In genomic region chrX:85018471-85018870, GRCh38 we compare ENCODE assay signal across 28 cellular contexts. TPM values are rescaled to one million over a fixed set of nuclear protein-coding genes. Genes with fewer than 3 reads are reported as not detected.
DNase-seq lines count a peak whose midpoint lies in the region; ATAC-seq, FAIRE-seq and TF ChIP-seq lines count a peak whose summit lies in the region.
"Had no signal": no experiment of that assay in that cellular context is flagged by ENCODE, and none has a peak within 500 bp of the region (broad histone marks: within the 10 kb centered on the region; RNA-seq: fewer than 3 reads in every experiment).

No MANE protein-coding gene starts in this region.

- in situ Hi-C loops in HepG2 (cut with HindIII; ENCODE audit: extremely low pct_ligation_motif_present, low pct_unique_long_range_greater_than_20kb): no loop called here

- H3K4me2 ChIP-seq in HepG2 (ENCODE audit: low read depth, low read length) (no peak overlapping the region), astrocyte (ENCODE audit: low read length) (no peak overlapping the region)
- H3K4me2 ChIP-seq: BLaER1 had no signal

- H3K9ac ChIP-seq in HepG2 (ENCODE audit: insufficient read depth, low read depth, low read length) (no peak overlapping the region), astrocyte (ENCODE audit: low read length) (no peak overlapping the region)
- H3K9ac ChIP-seq: BLaER1 had no signal

- no peak overlapping the region for H2AFZ ChIP-seq in HepG2 (ENCODE audit: low read length)
- H2AFZ ChIP-seq in astrocyte (ENCODE audit: low read depth, low read length): no peak overlapping the region

- TF ChIP-seq CTCF in HepG2 (CRISPR knock-in tag; IDR thresholded peaks at IDR 0.05) (no peak), right lobe of liver (IDR thresholded peaks at IDR 0.05) (no peak), astrocyte (IDR thresholded peaks at IDR 0.05; ENCODE audit: insufficient read depth, low read depth, low read length) (no peak), pancreas (IDR thresholded peaks at IDR 0.05) (no peak), vagina (IDR thresholded peaks at IDR 0.05) (no peak)

- no peak for TF ChIP-seq EP300 in HepG2 (IDR thresholded peaks at IDR 0.05; ENCODE audit: low read depth in 2 of 2, low read length in 2 of 2)
- TF ChIP-seq EP300 in HepG2 (CRISPR knock-in tag; IDR thresholded peaks at IDR 0.05; ENCODE audit: borderline replicate concordance): no peak

- no peaks in the 10 kb centered on the region for H4K20me1 ChIP-seq in HepG2 (ENCODE audit: insufficient read depth, low read length)
- peaks cover 12% of the 10 kb centered on the region for H4K20me1 ChIP-seq in astrocyte (ENCODE audit: insufficient read depth, low read length)

- DNase-seq in HepG2 (ENCODE audit: low spot score) (no peak), right lobe of liver (no peak), astrocyte (ENCODE audit: low read depth) (no peak), pancreas (no peak), vagina (ENCODE audit: extremely low spot score in 2 of 2) (no peak), NCI-H128 (lab: John Stamatoyannopoulos, UW; ENCODE audit: unreplicated experiment) (no peak)
- DNase-seq: 8988T; ACHN; BE2C; C1 segment of cervical spinal cord; CD4-positive, alpha-beta memory T cell; CD4-positive, CD25-positive, alpha-beta regulatory T cell; CD8-positive, alpha-beta memory T cell; COR-L47; DMS 273 treated with DMSO at 0.1 percent for 48 hours; DMS153; DMS53; DMS79; DND-41; EL; GF-D8 had no signal

- WGBS in HepG2 (ENCODE audit: low lambda C conversion rate): 100% methylated on average over 1 of the region's 1 CpG
- WGBS in right lobe of liver (ENCODE audit: insufficient coverage, low coverage, low lambda C conversion rate, missing lambda C conversion rate): 67% methylated on average over 1 of the region's 1 CpG
- WGBS in pancreas, 2 donors: 85 to 96% methylated on average over 1 of the region's 1 CpG

- H3K36me3 ChIP-seq in HepG2 (replicated peaks in 1 of 2; ENCODE audit: control insufficient read depth in 1 of 2, insufficient read depth in 2 of 2, low read length in 2 of 2): no peaks in the 10 kb centered on the region
- no peaks in the 10 kb centered on the region for H3K36me3 ChIP-seq in right lobe of liver
- H3K36me3 ChIP-seq in astrocyte (ENCODE audit: insufficient read depth, low read length): no peaks in the 10 kb centered on the region
- H3K36me3 ChIP-seq in pancreas: no peaks in the 10 kb centered on the region
- no peaks in the 10 kb centered on the region for H3K36me3 ChIP-seq in vagina
- H3K36me3 ChIP-seq: BE2C had no signal

- BruUV-seq in HepG2 (replicated peaks; lab: Mats Ljungman, UMichigan): no TSS peak

- H3K79me2 ChIP-seq in HepG2 (ENCODE audit: insufficient read depth, low read length): peaks cover 20% of the 10 kb centered on the region
- H3K79me2 ChIP-seq in astrocyte (ENCODE audit: insufficient read depth, low read length): peaks cover 31% of the 10 kb centered on the region

- H3K36me3 Mint-ChIP-seq in astrocyte (ENCODE audit: low read depth, unreplicated experiment): peaks cover 6% of the 10 kb centered on the region

- no peak overlapping the region for H3K4me3 Mint-ChIP-seq in astrocyte (ENCODE audit: unreplicated experiment)
- H3K4me3 Mint-ChIP-seq: CD14-positive monocyte; CD4-positive, alpha-beta memory T cell; CD4-positive, CD25-positive, alpha-beta regulatory T cell; CD8-positive, alpha-beta memory T cell had no signal

- H3K27ac ChIP-seq in HepG2 (ENCODE audit: extremely low read length, insufficient read depth, low read length): no peak overlapping the region
- no peak overlapping the region for H3K27ac ChIP-seq in right lobe of liver
- H3K27ac ChIP-seq in astrocyte (ENCODE audit: low read depth, low read length): no peak overlapping the region
- H3K27ac ChIP-seq in pancreas: no peak overlapping the region
- no peak overlapping the region for H3K27ac ChIP-seq in vagina
- H3K27ac ChIP-seq: BLaER1 had no signal

- no peak for TF ChIP-seq RAD21 in HepG2 (CRISPR knock-in tag; IDR thresholded peaks at IDR 0.05)

- no peaks in the 10 kb centered on the region for H3K9me3 ChIP-seq in HepG2 (ENCODE audit: low read length)
- no peaks in the 10 kb centered on the region for H3K9me3 ChIP-seq in right lobe of liver
- H3K9me3 ChIP-seq in astrocyte (ENCODE audit: insufficient read depth, low read depth, low read length): no peaks in the 10 kb centered on the region
- H3K9me3 ChIP-seq in pancreas: no peaks in the 10 kb centered on the region
- H3K9me3 ChIP-seq in vagina: no peaks in the 10 kb centered on the region
- H3K9me3 ChIP-seq: BE2C had no signal

- no peaks in the 10 kb centered on the region for H3K9me3 Mint-ChIP-seq in astrocyte (ENCODE audit: unreplicated experiment)

- H3K27me3 Mint-ChIP-seq in astrocyte (ENCODE audit: low read depth, unreplicated experiment): no peaks in the 10 kb centered on the region
- H3K27me3 Mint-ChIP-seq: CD4-positive, alpha-beta memory T cell; CD4-positive, CD25-positive, alpha-beta regulatory T cell had no signal

- H3K4me1 ChIP-seq in HepG2 (ENCODE audit: insufficient read depth, low read length) (peaks cover 17% of the 10 kb centered on the region), right lobe of liver (peaks cover 0 to 2% (median 0%) of the 10 kb centered on the region in 4 donors), astrocyte (ENCODE audit: insufficient read depth, low read length) (no peaks in the 10 kb centered on the region), pancreas (no peaks in the 10 kb centered on the region), vagina (no peaks in the 10 kb centered on the region)
- H3K4me1 ChIP-seq: BE2C, BLaER1 had no signal

- TF ChIP-seq POLR2A in HepG2 (IDR thresholded peaks at IDR 0.05; ENCODE audit: insufficient read depth in 1 of 2, low read depth in 2 of 2, low read length in 2 of 2): no peak
- TF ChIP-seq POLR2A in right lobe of liver (IDR thresholded peaks at IDR 0.05): no peak
- no peak for TF ChIP-seq POLR2A in vagina (IDR thresholded peaks at IDR 0.05)

- intact Hi-C loops in HepG2 (cut with micrococcal nuclease; ENCODE audit: unreplicated experiment) (no loop called here), right lobe of liver (cut with DNase I) (no loop called here), pancreas (cut with DNase I) (no loop called here), vagina (cut with DNase I) (no loop called here)

- H3K4me1 Mint-ChIP-seq in astrocyte (ENCODE audit: low read depth, unreplicated experiment): peaks cover 20% of the 10 kb centered on the region
- H3K4me1 Mint-ChIP-seq: CD14-positive monocyte had no signal

- H3K27ac Mint-ChIP-seq in astrocyte (ENCODE audit: unreplicated experiment): no peak overlapping the region
- H3K27ac Mint-ChIP-seq: CD4-positive, alpha-beta memory T cell; CD4-positive, CD25-positive, alpha-beta regulatory T cell; CD8-positive, alpha-beta memory T cell had no signal

- ATAC-seq in HepG2: no peak
- no peak for ATAC-seq in right lobe of liver
- ATAC-seq in pancreas: no peak
- ATAC-seq in HG03469 (IDR thresholded peaks at IDR 0.05; ENCODE audit: unreplicated experiment): no peak

- no peak for FAIRE-seq in HepG2 (lab: Jason Lieb, UNC)
- peak; percentile 5 for FAIRE-seq in astrocyte (lab: Jason Lieb, UNC)
- peak; percentile 62 for FAIRE-seq in colon (lab: Jason Lieb, UNC)
- FAIRE-seq in pancreas (lab: Jason Lieb, UNC): peak; percentile 64
- FAIRE-seq: A204.1, GM12892, GM18507 had no signal

- H3K27me3 ChIP-seq in HepG2 (ENCODE audit: control insufficient read depth in 1 of 2, insufficient read depth in 2 of 2, low read length in 2 of 2): no peaks in the 10 kb centered on the region
- no peaks in the 10 kb centered on the region for H3K27me3 ChIP-seq in right lobe of liver
- no peaks in the 10 kb centered on the region for H3K27me3 ChIP-seq in astrocyte (ENCODE audit: insufficient read depth, low read length)
- no peaks in the 10 kb centered on the region for H3K27me3 ChIP-seq in pancreas
- H3K27me3 ChIP-seq in vagina: no peaks in the 10 kb centered on the region
- H3K27me3 ChIP-seq: BE2C had no signal

- CTCF ChIA-PET in HepG2 (lab: Yijun Ruan, JAX; ENCODE audit: low intra/inter-chr PET ratio, low total read pairs): no interaction called here

- H3K4me3 ChIP-seq in HepG2 (replicated peaks in 1 of 3; ENCODE audit: insufficient read depth in 1 of 3, low read depth in 2 of 3, low read length in 3 of 3) (no peak overlapping the region), right lobe of liver (no peak overlapping the region), astrocyte (ENCODE audit: insufficient read depth, low read depth, low read length) (no peak overlapping the region), pancreas (no peak overlapping the region), vagina (no peak overlapping the region)
- H3K4me3 ChIP-seq: BLaER1 had no signal

- POLR2A ChIA-PET in HepG2 (lab: Yijun Ruan, JAX): no interaction called here

TF ChIP-seq in HepG2, 621 proteins besides CTCF, POLR2A, EP300 and RAD21:
- TF ChIP-seq ZNF160 (CRISPR knock-in tag; IDR thresholded peaks at IDR 0.05) (0 out of 2 replicates have a peak, but pooled peaks have one; percentile 28), ZNF530 (CRISPR knock-in tag; IDR thresholded peaks at IDR 0.05; ENCODE audit: low read depth) (no peak)

RNA-seq across cellular contexts. Expression of gene APOOL, which starts 14.8 kb away (rescaled TPM):
- total RNA-seq in HepG2 (2016; rRNA removed; fragmentation: Illumina TruSeq; extraction: Trizol) (13.9 and 28.0 TPM in 2 replicates), right lobe of liver (10 to 100 TPM; 14.3 to 25.3 (median 20.0) TPM), astrocyte (15.9 and 18.2 TPM in 2 replicates), pancreas (10 to 100 TPM in 4 of 6 donors, 1 to 10 TPM in 2; 6.9 to 13.7 (median 10.9) TPM), vagina (9.3 TPM)
- 6.0 and 6.2 TPM in 2 replicates for total RNA-seq in HepG2 (2016; cell fraction: cytosol; rRNA removed; fragmentation: Illumina TruSeq; extraction: Trizol; ENCODE audit: low read depth)
- total RNA-seq in HepG2 (2016; cell fraction: insoluble cytoplasmic fraction; rRNA removed; fragmentation: Illumina TruSeq; extraction: Trizol): 14.5 and 27.0 TPM in 2 replicates
- 4.4 and 5.0 TPM in 2 replicates for total RNA-seq in HepG2 (2016; cell fraction: membrane; rRNA removed; fragmentation: Illumina TruSeq; extraction: Trizol)
- 9.6 and 12.3 TPM in 2 replicates for total RNA-seq in HepG2 (2016; cell fraction: nucleus; rRNA removed; fragmentation: Illumina TruSeq; extraction: Trizol)
- polyA plus RNA-seq in HepG2 (2011; rRNA removed) (5.3 and 7.3 TPM in 2 replicates), pancreas (1 to 10 TPM; 2.7 to 3.4 TPM)
- polyA plus RNA-seq in HepG2 (2011; cell fraction: cytosol; rRNA removed): 2.6 and 4.3 TPM in 2 replicates
- 2.9 and 3.3 TPM in 2 replicates for polyA plus RNA-seq in HepG2 (2011; cell fraction: nucleus; rRNA removed)
- 7.8 and 9.6 TPM in 2 replicates for polyA plus RNA-seq in HepG2 (2012)
- 1.9 and 2.5 TPM in 2 replicates for polyA plus RNA-seq in HepG2 (2016; cell fraction: cytosol; fragmentation: Illumina TruSeq; extraction: Trizol; ENCODE audit: low read depth)
- polyA plus RNA-seq in HepG2 (2016; cell fraction: insoluble cytoplasmic fraction; fragmentation: Illumina TruSeq; extraction: Trizol; ENCODE audit: low read depth): 18.7 and 22.2 TPM in 2 replicates
- 2.0 and 2.8 TPM in 2 replicates for polyA plus RNA-seq in HepG2 (2016; cell fraction: membrane; fragmentation: Illumina TruSeq; extraction: Trizol; ENCODE audit: low read depth)
- 9.0 and 11.5 TPM in 2 replicates for polyA plus RNA-seq in HepG2 (2016; cell fraction: nucleus; fragmentation: Illumina TruSeq; extraction: Trizol; ENCODE audit: insufficient read depth, low read depth)
- 2.7 and 10.9 TPM in 2 replicates for polyA minus RNA-seq in HepG2 (2011; rRNA and poly(A)+ RNA removed; ENCODE audit: low replicate concordance)
- polyA minus RNA-seq in HepG2 (2011; cell fraction: cytosol; rRNA and poly(A)+ RNA removed): 5.8 and 8.5 TPM in 2 replicates
- 8.4 and 10.7 TPM in 2 replicates for polyA minus RNA-seq in HepG2 (2011; cell fraction: nucleus; rRNA and poly(A)+ RNA removed)
